ENCODE assay signal across 12 cellular contexts in genomic region chr21:39675595-39675994, GRCh38.
DNase-seq lines count a peak whose midpoint lies in the region; TF ChIP-seq lines count a peak whose summit lies in the region.
"Had no signal": no experiment of that assay in that cellular context is flagged by ENCODE, and none has a peak within 500 bp of the region (broad histone marks: within the 10 kb centered on the region; RNA-seq: fewer than 3 reads in every experiment).

No MANE protein-coding gene starts in this region.

- peak overlapping the region; percentile 44 for H3K4me2 ChIP-seq in smooth muscle cell

- H3K9ac ChIP-seq in smooth muscle cell (ENCODE audit: low read depth) = peak overlapping the region; percentile 46

- peak overlapping the region; percentile 42 for H2AFZ ChIP-seq in smooth muscle cell (ENCODE audit: low read depth)

- no peaks in the 10 kb centered on the region for H3K79me2 ChIP-seq in smooth muscle cell (ENCODE audit: low read depth)

- TF ChIP-seq CTCF in smooth muscle cell (IDR thresholded peaks at IDR 0.05; ENCODE audit: borderline replicate concordance, insufficient read depth, poor library complexity, severe bottlenecking) = no peak

- no peaks in the 10 kb centered on the region for H3K36me3 ChIP-seq in SJCRH30
- H3K36me3 ChIP-seq in smooth muscle cell (ENCODE audit: low read depth) = no peaks in the 10 kb centered on the region

- H3K27ac ChIP-seq in SJCRH30 = peak overlapping the region; percentile 69
- H3K27ac ChIP-seq in smooth muscle cell (ENCODE audit: low read depth) = peak overlapping the region; percentile 79

- H3K9me3 ChIP-seq in SJCRH30 (replicated peaks) = no peaks in the 10 kb centered on the region
- H3K9me3 ChIP-seq in smooth muscle cell (replicated peaks; ENCODE audit: low read depth) = no peaks in the 10 kb centered on the region
- H3K9me3 ChIP-seq: Caco-2 had no signal

- H3K4me3 ChIP-seq in SJCRH30 = peak overlapping the region; percentile 14; the same call in 1 of the 2 replicates
- H3K4me3 ChIP-seq in smooth muscle cell = no peak overlapping the region

- H3K4me1 ChIP-seq in SJCRH30 (peaks cover 16% of the 10 kb centered on the region), smooth muscle cell (ENCODE audit: low read depth) (peaks cover 11% of the 10 kb centered on the region)
- H3K4me1 ChIP-seq: Caco-2 had no signal

- H3K27me3 ChIP-seq in SJCRH30 = no peaks in the 10 kb centered on the region
- H3K27me3 ChIP-seq in smooth muscle cell (ENCODE audit: low read depth) = no peaks in the 10 kb centered on the region

- WGBS in smooth muscle cell (ENCODE audit: low lambda C conversion rate) = 80% methylated on average over 12 of the region's 12 CpGs

- peaks cover 2% of the 10 kb centered on the region for H3F3A ChIP-seq in smooth muscle cell (ENCODE audit: low read depth)

- no peaks in the 10 kb centered on the region for H4K20me1 ChIP-seq in smooth muscle cell (ENCODE audit: low read depth)

- DNase-seq in NCI-H1436 (lab: John Stamatoyannopoulos, UW) = peak; percentile 76
- DNase-seq in NCI-H1436 treated with DMSO at 0.1 percent for 48 hours (lab: John Stamatoyannopoulos, UW) = no peak
- DNase-seq in SJCRH30 = no peak
- DNase-seq in iPS-NIHi11 (ENCODE audit: low spot score) = peak; percentile 45
- DNase-seq in smooth muscle cell (lab: John Stamatoyannopoulos, UW; ENCODE audit: unreplicated experiment) = no peak
- DNase-seq in HCEC 1CT = no peak
- no peak for DNase-seq in retina
- DNase-seq in DMS 273 (lab: John Stamatoyannopoulos, UW; ENCODE audit: unreplicated experiment) = no peak
- DNase-seq: activated B cell treated with CpG ODN at 0.5 μM for 24 hours; activated naive CD4-positive, alpha-beta T cell treated with anti-CD3 and anti-CD28 coated beads, Interleukin-2, amount 50 U/mL, for 16 hours; Caco-2; KG1 had no signal

Comparison
In these comparisons a context has a peak if more than half of its experiments do, and no peak if none do; other contexts are left out.
1. DNase-seq: peak in NCI-H1436 (single experiment) and iPS-NIHi11 (single experiment); none in NCI-H1436 treated with DMSO at 0.1 percent for 48 hours (single experiment), SJCRH30 (0 of 2), smooth muscle cell (single experiment), HCEC 1CT (single experiment), retina (single experiment) and DMS 273 (single experiment).